19 cellular contexts compared by ENCODE assay signal in genomic region chr20:32434434-32434833, GRCh38.
"Had no signal": no experiment of that assay in that cellular context is flagged by ENCODE, and none has a peak within 500 bp of the region (broad histone marks: within the 10 kb centered on the region; RNA-seq: fewer than 3 reads in every experiment).

No MANE protein-coding gene starts in this region.

- H3K4me3 Mint-ChIP-seq: activated naive CD4-positive, alpha-beta T cell treated with anti-CD3 and anti-CD28 coated beads, Interleukin-2, amount 10 ng/mL, durations not matched to agents 7 days and 5 days; activated naive CD8-positive, alpha-beta T cell treated with anti-CD3 and anti-CD28 coated beads, Interleukin-2, amount 50 U/mL, for 24 hours; immature natural killer cell; nephron progenitor cell; T-helper 1 cell treated with Interleukin-12 subunit alpha and Interleukin-12 subunit beta and Interleukin-4 antibody, amounts not matched to agents 30 μg/mL and 1 μg/mL, for 36 hours; WTC11 had no signal

- DNase-seq: activated effector memory CD4-positive, alpha-beta T cell treated with anti-CD3 and anti-CD28 coated beads, Interleukin-2, amount 50 U/mL, for 16 hours; activated naive CD4-positive, alpha-beta T cell treated with anti-CD3 and anti-CD28 coated beads, Interleukin-2, amount 10 ng/mL, durations not matched to agents 7 days and 5 days; activated naive CD8-positive, alpha-beta T cell treated with anti-CD3 and anti-CD28 coated beads, Interleukin-2, amount 50 U/mL, for 24 hours; activated T-cell treated with anti-CD3 and anti-CD28 coated beads, Interleukin-2, amount 50 U/mL, for 48 hours; erythroblast; foreskin keratinocyte; immature natural killer cell; kidney glomerular epithelial cell; left ventricle myocardium superior; midbrain; nephron progenitor cell; sigmoid colon; spleen; stimulated activated CD4-positive, alpha-beta T cell treated with anti-CD3 and anti-CD28 coated beads, Interleukin-4, amount 100 ng/mL, for 1 hour; stimulated activated naive CD4-positive, alpha-beta T cell; T1000; thyroid gland had no signal

- H3K4me3 ChIP-seq: sigmoid colon, spleen, thyroid gland had no signal

- H3K27ac Mint-ChIP-seq: activated naive CD8-positive, alpha-beta T cell treated with anti-CD3 and anti-CD28 coated beads, Interleukin-2, amount 50 U/mL, for 24 hours; immature natural killer cell; nephron progenitor cell; T-helper 1 cell treated with Interleukin-12 subunit alpha and Interleukin-12 subunit beta and Interleukin-4 antibody, amounts not matched to agents 30 μg/mL and 1 μg/mL, for 36 hours; WTC11 had no signal

- H3K27ac ChIP-seq: foreskin keratinocyte, sigmoid colon, thyroid gland had no signal

- ATAC-seq: activated naive CD8-positive, alpha-beta T cell treated with anti-CD3 and anti-CD28 coated beads, Interleukin-2, amount 50 U/mL, for 24 hours; foreskin keratinocyte; WTC11 had no signal

- H3K4me1 Mint-ChIP-seq: activated naive CD4-positive, alpha-beta T cell treated with anti-CD3 and anti-CD28 coated beads, Interleukin-2, amount 10 ng/mL, durations not matched to agents 7 days and 5 days; WTC11 had no signal

- H3K9me3 Mint-ChIP-seq: activated naive CD4-positive, alpha-beta T cell treated with anti-CD3 and anti-CD28 coated beads, Interleukin-2, amount 10 ng/mL, durations not matched to agents 7 days and 5 days; activated naive CD8-positive, alpha-beta T cell treated with anti-CD3 and anti-CD28 coated beads, Interleukin-2, amount 50 U/mL, for 24 hours; immature natural killer cell; nephron progenitor cell; T-helper 1 cell treated with Interleukin-12 subunit alpha and Interleukin-12 subunit beta and Interleukin-4 antibody, amounts not matched to agents 30 μg/mL and 1 μg/mL, for 36 hours; WTC11 had no signal

- H3K27me3 ChIP-seq: foreskin keratinocyte, sigmoid colon, spleen, thyroid gland had no signal

- H3K9me3 ChIP-seq: sigmoid colon, spleen, thyroid gland had no signal

- H3K4me1 ChIP-seq: foreskin keratinocyte, thyroid gland had no signal

- H3K27me3 Mint-ChIP-seq: activated naive CD4-positive, alpha-beta T cell treated with anti-CD3 and anti-CD28 coated beads, Interleukin-2, amount 10 ng/mL, durations not matched to agents 7 days and 5 days; activated naive CD8-positive, alpha-beta T cell treated with anti-CD3 and anti-CD28 coated beads, Interleukin-2, amount 50 U/mL, for 24 hours had no signal
